8 cellular contexts compared by ENCODE assay signal in the genomic region with DNA sequence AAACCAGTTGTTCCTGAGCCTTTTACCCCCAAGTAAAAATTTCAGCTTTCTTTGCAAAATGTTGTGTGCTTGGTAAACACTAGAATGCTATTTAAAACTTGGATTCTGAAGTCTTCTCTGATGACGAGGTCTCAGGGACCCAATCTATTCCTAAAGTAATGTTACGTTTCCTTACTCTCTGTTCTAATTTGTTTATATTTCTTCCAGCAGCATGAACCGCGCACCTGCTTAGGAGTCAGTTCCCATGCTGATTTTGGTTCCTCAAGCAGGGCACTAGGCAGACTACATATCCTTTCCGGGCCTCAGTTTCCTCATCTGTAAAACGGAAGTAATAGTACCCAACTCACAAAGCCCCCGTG. TPM values are rescaled to one million over a fixed set of nuclear protein-coding genes. Genes with fewer than 3 reads are reported as not detected.
A peak's percentile ranks its signal among the peaks of the same experiment; 100 is the strongest.
DNase-seq lines count a peak whose midpoint lies in the region; ATAC-seq, FAIRE-seq and TF ChIP-seq lines count a peak whose summit lies in the region.

No MANE protein-coding gene starts in this region.

- peak overlapping the region; percentile 59 to 61 for H3K4me3 ChIP-seq in esophagus (ENCODE audit: low read depth in 1 of 2, low read length in 2 of 2)
- H3K4me3 ChIP-seq in parathyroid adenoma (ENCODE audit: low read depth, low read length): peak overlapping the region; percentile 51

- no peak overlapping the region for H3K9ac ChIP-seq in parathyroid adenoma

- peak overlapping the region; percentile 65 for H2AFZ ChIP-seq in parathyroid adenoma

- no peaks in the 10 kb centered on the region for H3K9me3 ChIP-seq in esophagus (ENCODE audit: control insufficient read depth in 2 of 2, insufficient read depth in 1 of 2, low read depth in 1 of 2, low read length in 1 of 2)
- H3K9me3 ChIP-seq in parathyroid adenoma (ENCODE audit: control insufficient read depth, low read length): no peaks in the 10 kb centered on the region

- DNase-seq in DMS53 (lab: John Stamatoyannopoulos, UW) (peak; percentile 41), RKO (ENCODE audit: low spot score) (peak; percentile 26), urothelium cell line (ENCODE audit: low spot score) (no peak), DMS 273 (lab: John Stamatoyannopoulos, UW; ENCODE audit: unreplicated experiment) (no peak)

- no peak for FAIRE-seq in urothelium cell line (lab: Jason Lieb, UNC)

- H3K4me2 ChIP-seq in parathyroid adenoma (ENCODE audit: low read length): peak overlapping the region; percentile 91

- peaks cover 3 to 7% of the 10 kb centered on the region in 2 donors for H3K36me3 ChIP-seq in esophagus (ENCODE audit: control insufficient read depth in 2 of 2, insufficient read depth in 2 of 2, low read length in 1 of 2)
- H3K36me3 ChIP-seq in parathyroid adenoma (ENCODE audit: control insufficient read depth, insufficient read depth, low read length): no peaks in the 10 kb centered on the region

- H3K27ac ChIP-seq in esophagus (ENCODE audit: low read depth in 2 of 2, low read length in 1 of 2): peak overlapping the region; percentile 94 to 97
- peak overlapping the region; percentile 88 for H3K27ac ChIP-seq in parathyroid adenoma

- no peaks in the 10 kb centered on the region for H3K27me3 ChIP-seq in esophagus (ENCODE audit: control insufficient read depth in 1 of 2, insufficient read depth in 2 of 2, low read length in 2 of 2)
- no peaks in the 10 kb centered on the region for H3K27me3 ChIP-seq in parathyroid adenoma (ENCODE audit: control insufficient read depth, insufficient read depth, low read length)

- H3K79me2 ChIP-seq in parathyroid adenoma: no peaks in the 10 kb centered on the region

- 36 to 40% methylated on average over 7 of the region's 7 CpGs for WGBS in esophagus, 2 donors

- ATAC-seq in HG02973 (IDR thresholded peaks at IDR 0.05; ENCODE audit: unreplicated experiment) (no peak), HG03280 (IDR thresholded peaks at IDR 0.05; ENCODE audit: unreplicated experiment) (no peak)

- no peak for TF ChIP-seq CTCF in parathyroid adenoma (IDR thresholded peaks at IDR 0.05)

- H3K4me1 ChIP-seq in esophagus (ENCODE audit: control insufficient read depth in 2 of 2, insufficient read depth in 2 of 2, low read length in 1 of 2) (peaks cover 3 to 9% of the 10 kb centered on the region in 2 donors), parathyroid adenoma (peaks cover 7% of the 10 kb centered on the region)

RNA-seq across cellular contexts. Expression of a gene that starts 0.9 kb away (rescaled TPM):
- polyA plus RNA-seq in esophagus: 10 to 100 TPM; 34.7 to 39.6 TPM

RNA-seq across cellular contexts. Expression of a gene that starts 43.8 kb away (rescaled TPM):
- under 1 TPM in 1 of 2 donors, not detected in 1; 0.01 TPM for polyA plus RNA-seq in esophagus

RNA-seq across cellular contexts. Expression of a gene that starts 53.2 kb away (rescaled TPM):
- 10 to 100 TPM; 28.7 to 51.9 TPM for polyA plus RNA-seq in esophagus

Comparison
In these comparisons a context has a peak if more than half of its experiments do, and no peak if none do; other contexts are left out.
1. DNase-seq: peak in DMS53 (single experiment) and RKO (single experiment); none in urothelium cell line (single experiment) and DMS 273 (single experiment).